ENCODE assay signal across 8 cellular contexts in genomic region chr18:35386600-35387366, GRCh38. TPM values are rescaled to one million over a fixed set of nuclear protein-coding genes. Genes with fewer than 3 reads are reported as not detected.
DNase-seq lines count a peak whose midpoint lies in the region; ATAC-seq and TF ChIP-seq lines count a peak whose summit lies in the region.

No MANE protein-coding gene starts in this region.

- peak overlapping the region in 7 of 59 donors; percentile 17 to 56 (median 33) for H3K27ac ChIP-seq in dorsolateral prefrontal cortex
- no peak overlapping the region for H3K27ac ChIP-seq in lung (ENCODE audit: low read depth in 1 of 2, low read length in 1 of 2)

- no peak overlapping the region for H3K4me3 ChIP-seq in AG10803 (ENCODE audit: low read length)
- peak overlapping the region in 16 of 59 donors; percentile 1 to 45 (median 16) for H3K4me3 ChIP-seq in dorsolateral prefrontal cortex
- no peak overlapping the region for H3K4me3 ChIP-seq in lung

- peaks cover 5% of the 10 kb centered on the region for H3K4me1 Mint-ChIP-seq in activated CD4-positive, alpha-beta T cell treated with anti-CD3 and anti-CD28 coated beads, Interleukin-2, amount 10 ng/mL, durations not matched to agents 24 days and 14 days

- WGBS in lung, 2 donors, result 25 to 36% methylated on average over 10 of the region's 10 CpGs

- H3K27me3 Mint-ChIP-seq in activated CD4-positive, alpha-beta T cell treated with anti-CD3 and anti-CD28 coated beads, Interleukin-2, amount 10 ng/mL, durations not matched to agents 24 days and 14 days, result peaks cover 33% of the 10 kb centered on the region

- DNase-seq in AG10803 (ENCODE audit: low read depth) (peak; percentile 82), NCI-H526 (lab: John Stamatoyannopoulos, UW) (peak; percentile 51 to 74), dorsolateral prefrontal cortex (peak in 8 of 10 donors; percentile 25 to 70 (median 54)), lung (ENCODE audit: low spot score) (peak; percentile 67)
- DNase-seq in activated CD4-positive, alpha-beta T cell treated with anti-CD3 and anti-CD28 coated beads, Interleukin-2, amount 10 ng/mL, durations not matched to agents 24 days and 14 days, result peak; percentile 89
- DNase-seq in stimulated activated CD8-positive, alpha-beta memory T cell treated with anti-CD3 and anti-CD28 coated beads, Interleukin-15, amount 100 ng/mL, for 1 hour (ENCODE audit: low read depth), result peak; percentile 27

- H3K36me3 ChIP-seq in lung (ENCODE audit: control insufficient read depth in 2 of 2, insufficient read depth in 2 of 2, low read length in 2 of 2), result no peaks in the 10 kb centered on the region

- no peaks in the 10 kb centered on the region for H3K9me3 Mint-ChIP-seq in activated CD4-positive, alpha-beta T cell treated with anti-CD3 and anti-CD28 coated beads, Interleukin-2, amount 10 ng/mL, durations not matched to agents 24 days and 14 days

- no peak overlapping the region for H3K4me3 Mint-ChIP-seq in activated CD4-positive, alpha-beta T cell treated with anti-CD3 and anti-CD28 coated beads, Interleukin-2, amount 10 ng/mL, durations not matched to agents 24 days and 14 days

- ATAC-seq in GM18867 (IDR thresholded peaks at IDR 0.05; ENCODE audit: unreplicated experiment) (peak; percentile 88), HG03460 (IDR thresholded peaks at IDR 0.05; ENCODE audit: unreplicated experiment) (peak; percentile 85), lung (ENCODE audit: insufficient read depth, low FRiP score) (peak; percentile 78)

- intact Hi-C loops in activated CD4-positive, alpha-beta T cell treated with anti-CD3 and anti-CD28 coated beads, Interleukin-2, amount 10 ng/mL, durations not matched to agents 24 days and 14 days (cut with micrococcal nuclease), result loop anchor here (1.0 to 10.0 kb wide), 4 partner anchors 111 to 898 kb away; partner anchors contain the start of gene INO80C
- intact Hi-C loops in dorsolateral prefrontal cortex (cut with DNase I), result loop anchor here in 1 of 2 donors (5.0 to 10.0 kb wide), 2 partner anchors 371 to 558 kb away; no protein-coding TSS in a partner anchor

- H3K27me3 ChIP-seq in dorsolateral prefrontal cortex, result no peaks in the 10 kb centered on the region
- H3K27me3 ChIP-seq in lung (ENCODE audit: control insufficient read depth, insufficient read depth), result no peaks in the 10 kb centered on the region

- no peak overlapping the region for H3K27ac Mint-ChIP-seq in activated CD4-positive, alpha-beta T cell treated with anti-CD3 and anti-CD28 coated beads, Interleukin-2, amount 10 ng/mL, durations not matched to agents 24 days and 14 days

- no peaks in the 10 kb centered on the region for H3K4me1 ChIP-seq in lung (ENCODE audit: control insufficient read depth in 2 of 2, insufficient read depth in 2 of 2, low read length in 2 of 2)

- no peaks in the 10 kb centered on the region for H3K36me3 Mint-ChIP-seq in activated CD4-positive, alpha-beta T cell treated with anti-CD3 and anti-CD28 coated beads, Interleukin-2, amount 10 ng/mL, durations not matched to agents 24 days and 14 days (ENCODE audit: low read depth)

- TF ChIP-seq CTCF in AG10803 (conservative IDR thresholded peaks at IDR 0.05; ENCODE audit: low read length) (peak; percentile 91), dorsolateral prefrontal cortex (IDR thresholded peaks at IDR 0.05 in 54 of 56, conservative IDR thresholded peaks at IDR 0.05 in 2 of 56; ENCODE audit: low read depth in 1 of 56, partially characterized antibody in 56 of 56) (peak; percentile 76 to 96 (median 88)), lung (IDR thresholded peaks at IDR 0.05; ENCODE audit: control extremely low read depth, extremely low read depth) (peak; percentile 65)

- no peaks in the 10 kb centered on the region for H3K9me3 ChIP-seq in lung (ENCODE audit: control insufficient read depth in 2 of 2, insufficient read depth in 1 of 2, low read length in 1 of 2)

RNA-seq across cellular contexts. Expression of gene ZNF396, which starts 9.6 kb away (rescaled TPM):
- 0.19 and 0.26 TPM in 2 replicates for total RNA-seq in activated CD4-positive, alpha-beta T cell treated with anti-CD3 and anti-CD28 coated beads, Interleukin-2, amount 10 ng/mL, durations not matched to agents 24 days and 14 days
- 1 to 10 TPM; 1.5 to 6.7 (median 3.7) TPM for total RNA-seq in dorsolateral prefrontal cortex
- 1 to 10 TPM; 6.3 to 6.7 TPM for total RNA-seq in lung
- 1 to 10 TPM; 2.4 to 2.7 TPM for polyA plus RNA-seq in lung

RNA-seq across cellular contexts. Expression of gene ZNF24, which starts 42.6 kb away (rescaled TPM):
- total RNA-seq in activated CD4-positive, alpha-beta T cell treated with anti-CD3 and anti-CD28 coated beads, Interleukin-2, amount 10 ng/mL, durations not matched to agents 24 days and 14 days, result 53.9 and 57.8 TPM in 2 replicates
- total RNA-seq in dorsolateral prefrontal cortex (100 to 1,000 TPM in 2 of 120 experiments, 10 to 100 TPM in 118; 49.1 to 124 (median 68.9) TPM), lung (10 to 100 TPM; 45.5 to 67.9 TPM)
- polyA plus RNA-seq in lung, result 10 to 100 TPM; 14.3 to 17.9 TPM

Comparison
In these comparisons a context has a peak if more than half of its experiments do, and no peak if none do; other contexts are left out.
1. DNase-seq: peak in every context shown above with its lines; median percentile 89 in activated CD4-positive, alpha-beta T cell treated with anti-CD3 and anti-CD28 coated beads, Interleukin-2, amount 10 ng/mL, durations not matched to agents 24 days and 14 days; 82 in AG10803; 67 in lung; 62 in NCI-H526; 54 in dorsolateral prefrontal cortex; 27 in stimulated activated CD8-positive, alpha-beta memory T cell treated with anti-CD3 and anti-CD28 coated beads, Interleukin-15, amount 100 ng/mL, for 1 hour.